In genomic region chr12:76260390-76260748, GRCh38 we compare ENCODE assay signal across 17 cellular contexts.
DNase-seq lines count a peak whose midpoint lies in the region; ATAC-seq, FAIRE-seq and TF ChIP-seq lines count a peak whose summit lies in the region.
"Had no signal": no experiment of that assay in that cellular context is flagged by ENCODE, and none has a peak within 500 bp of the region (broad histone marks: within the 10 kb centered on the region; RNA-seq: fewer than 3 reads in every experiment).

No MANE protein-coding gene starts in this region.

- no peaks in the 10 kb centered on the region for H3K27me3 ChIP-seq in astrocyte (ENCODE audit: insufficient read depth, low read length)
- no peaks in the 10 kb centered on the region for H3K27me3 ChIP-seq in gastrocnemius medialis
- H3K27me3 ChIP-seq in tibial artery = no peaks in the 10 kb centered on the region
- H3K27me3 ChIP-seq: Peyer's patch had no signal

- TF ChIP-seq CTCF in astrocyte (IDR thresholded peaks at IDR 0.05; ENCODE audit: insufficient read depth, low read depth, low read length) (no peak), gastrocnemius medialis (IDR thresholded peaks at IDR 0.05 in 4 of 5, conservative IDR thresholded peaks at IDR 0.05 in 1 of 5) (no peak), tibial artery (IDR thresholded peaks at IDR 0.05) (no peak), GM13977 (IDR thresholded peaks at IDR 0.05; ENCODE audit: extremely low read depth, insufficient read depth, missing control alignments) (no peak)

- H3K4me1 ChIP-seq in astrocyte (ENCODE audit: insufficient read depth, low read length) = peaks cover 21% of the 10 kb centered on the region
- H3K4me1 ChIP-seq in gastrocnemius medialis = peaks cover 25 to 50% of the 10 kb centered on the region in 2 donors
- peaks cover 0 to 20% (median 8%) of the 10 kb centered on the region in 4 donors for H3K4me1 ChIP-seq in tibial artery
- H3K4me1 ChIP-seq: Peyer's patch had no signal

- peaks cover 6% of the 10 kb centered on the region for H3K9me3 Mint-ChIP-seq in astrocyte (ENCODE audit: unreplicated experiment)
- H3K9me3 Mint-ChIP-seq: activated naive CD4-positive, alpha-beta T cell treated with anti-CD3 and anti-CD28 coated beads, Interleukin-2, amount 10 ng/mL, durations not matched to agents 7 days and 5 days; central memory CD8-positive, alpha-beta T cell; T-helper 1 cell treated with Interleukin-12 subunit alpha and Interleukin-12 subunit beta and Interleukin-4 antibody, amounts not matched to agents 30 μg/mL and 1 μg/mL, for 36 hours had no signal

- H2AFZ ChIP-seq in astrocyte (ENCODE audit: low read depth, low read length) = no peak overlapping the region

- H3K36me3 Mint-ChIP-seq in astrocyte (ENCODE audit: low read depth, unreplicated experiment) = peaks cover 4% of the 10 kb centered on the region
- H3K36me3 Mint-ChIP-seq: activated naive CD4-positive, alpha-beta T cell treated with anti-CD3 and anti-CD28 coated beads, Interleukin-2, amount 10 ng/mL, durations not matched to agents 7 days and 5 days had no signal

- no peak overlapping the region for H3K27ac Mint-ChIP-seq in astrocyte (ENCODE audit: unreplicated experiment)
- H3K27ac Mint-ChIP-seq: activated naive CD4-positive, alpha-beta T cell treated with anti-CD3 and anti-CD28 coated beads, Interleukin-2, amount 10 ng/mL, durations not matched to agents 7 days and 5 days; stimulated activated naive CD8-positive, alpha-beta T cell treated with anti-CD3 and anti-CD28 coated beads, Interleukin-15, amount 100 ng/mL, for 72 hours; T-helper 1 cell treated with Interleukin-12 subunit alpha and Interleukin-12 subunit beta and Interleukin-4 antibody, amounts not matched to agents 30 μg/mL and 1 μg/mL, for 36 hours had no signal

- in situ Hi-C loops in gastrocnemius medialis (cut with MboI; ENCODE audit: low sequenced_read_pairs in 4 of 4) = loop anchor here in 1 of 4 donors (10.0 kb wide), 1 partner anchor 74 kb away; no protein-coding TSS in a partner anchor
- in situ Hi-C loops in GM13977 (cut with MboI; ENCODE audit: low pct_unique_long_range_greater_than_20kb, low sequenced_read_pairs, unreplicated experiment) = no loop called here

- no peaks in the 10 kb centered on the region for H3K27me3 Mint-ChIP-seq in astrocyte (ENCODE audit: low read depth, unreplicated experiment)
- H3K27me3 Mint-ChIP-seq: central memory CD8-positive, alpha-beta T cell had no signal

- peak overlapping the region; percentile 71 for H3K9ac ChIP-seq in astrocyte (ENCODE audit: low read length)

- peak overlapping the region; percentile 82 for H3K4me2 ChIP-seq in astrocyte (ENCODE audit: low read length)

- H3K4me3 ChIP-seq in astrocyte (ENCODE audit: insufficient read depth, low read depth, low read length) = peak overlapping the region; percentile 56
- H3K4me3 ChIP-seq in gastrocnemius medialis = peak overlapping the region in 3 of 4 donors; percentile 9 to 32 (median 22)
- no peak overlapping the region for H3K4me3 ChIP-seq in tibial artery
- H3K4me3 ChIP-seq: Peyer's patch had no signal

- H4K20me1 ChIP-seq in astrocyte (ENCODE audit: insufficient read depth, low read length) = no peaks in the 10 kb centered on the region

- H3K4me1 Mint-ChIP-seq in astrocyte (ENCODE audit: low read depth, unreplicated experiment) = peaks cover 21% of the 10 kb centered on the region
- H3K4me1 Mint-ChIP-seq: activated naive CD4-positive, alpha-beta T cell treated with anti-CD3 and anti-CD28 coated beads, Interleukin-2, amount 10 ng/mL, durations not matched to agents 7 days and 5 days had no signal

- H3K79me2 ChIP-seq in astrocyte (ENCODE audit: insufficient read depth, low read length) = peaks cover 37% of the 10 kb centered on the region

- intact Hi-C loops in gastrocnemius medialis (cut with DNase I; ENCODE audit: low total_unique reads) (loop anchor here (10.0 kb wide), 3 partner anchors 194 to 504 kb away; partner anchors contain the start of genes OSBPL8 and ZDHHC17), tibial artery (cut with DNase I; ENCODE audit: low total_unique reads) (no loop called here)

- no peaks in the 10 kb centered on the region for H3K36me3 ChIP-seq in astrocyte (ENCODE audit: insufficient read depth, low read length)
- no peaks in the 10 kb centered on the region for H3K36me3 ChIP-seq in gastrocnemius medialis
- H3K36me3 ChIP-seq in tibial artery = no peaks in the 10 kb centered on the region
- H3K36me3 ChIP-seq: Peyer's patch had no signal

- peak in 1 of 2 donors; percentile 58 for TF ChIP-seq POLR2A in gastrocnemius medialis (IDR thresholded peaks at IDR 0.05)

- H3K27ac ChIP-seq in astrocyte (ENCODE audit: low read depth, low read length) (peak overlapping the region; percentile 77), gastrocnemius medialis (peak overlapping the region; percentile 78 to 90 (median 82)), tibial artery (peak overlapping the region in 1 of 2 donors; percentile 51)
- H3K27ac ChIP-seq: Peyer's patch had no signal

- ATAC-seq in gastrocnemius medialis (peak; percentile 76 to 85), HG03521 (IDR thresholded peaks at IDR 0.05; ENCODE audit: unreplicated experiment) (no peak)
- ATAC-seq: stimulated activated naive CD8-positive, alpha-beta T cell treated with anti-CD3 and anti-CD28 coated beads, Interleukin-15, amount 100 ng/mL, for 72 hours had no signal

- peak; percentile 74 for DNase-seq in HCEC 1CT
- no peak for DNase-seq in astrocyte (ENCODE audit: low read depth)
- peak; percentile 51 for DNase-seq in fibroblast of peridontal ligament (ENCODE audit: extremely low read depth)
- peak; percentile 47 to 61 for DNase-seq in gastrocnemius medialis
- DNase-seq in tibial artery = no peak
- no peak for DNase-seq in GM13977 (ENCODE audit: low spot score)
- no peak for DNase-seq in NCI-H1092 (lab: John Stamatoyannopoulos, UW)
- DNase-seq: activated CD4-positive, CD25-positive, alpha-beta regulatory T cell treated with anti-CD3 and anti-CD28 coated beads, Interleukin-2, amount 50 U/mL, for 72 hours; activated CD8-positive, alpha-beta memory T cell treated with anti-CD3 and anti-CD28 coated beads, Interleukin-2, amount 50 U/mL, for 48 hours; activated naive CD4-positive, alpha-beta T cell treated with anti-CD3 and anti-CD28 coated beads, Interleukin-2, amount 10 ng/mL, durations not matched to agents 7 days and 5 days; NCI-H2029 treated with DMSO at 0.1 percent for 48 hours; nucleus accumbens; Peyer's patch; stimulated activated naive CD8-positive, alpha-beta T cell treated with anti-CD3 and anti-CD28 coated beads, Interleukin-15, amount 100 ng/mL, for 72 hours had no signal

- H3K4me3 Mint-ChIP-seq in astrocyte (ENCODE audit: unreplicated experiment) = peak overlapping the region; percentile 73
- H3K4me3 Mint-ChIP-seq: activated naive CD4-positive, alpha-beta T cell treated with anti-CD3 and anti-CD28 coated beads, Interleukin-2, amount 10 ng/mL, durations not matched to agents 7 days and 5 days; central memory CD8-positive, alpha-beta T cell; stimulated activated naive CD8-positive, alpha-beta T cell treated with anti-CD3 and anti-CD28 coated beads, Interleukin-15, amount 100 ng/mL, for 72 hours; T-helper 1 cell treated with Interleukin-12 subunit alpha and Interleukin-12 subunit beta and Interleukin-4 antibody, amounts not matched to agents 30 μg/mL and 1 μg/mL, for 36 hours had no signal

- FAIRE-seq in astrocyte (lab: Jason Lieb, UNC) = no peak

- no peaks in the 10 kb centered on the region for H3K9me3 ChIP-seq in astrocyte (ENCODE audit: insufficient read depth, low read depth, low read length)
- peaks cover 0 to 4% (median 0%) of the 10 kb centered on the region in 3 donors for H3K9me3 ChIP-seq in gastrocnemius medialis
- H3K9me3 ChIP-seq in tibial artery = no peaks in the 10 kb centered on the region
- H3K9me3 ChIP-seq: Peyer's patch had no signal

Comparison
In these comparisons a context has a peak if more than half of its experiments do, and no peak if none do; other contexts are left out.
1. DNase-seq: peak in HCEC 1CT (single experiment), fibroblast of peridontal ligament (single experiment) and gastrocnemius medialis (2 of 2); none in astrocyte (single experiment), tibial artery (0 of 2), GM13977 (single experiment) and NCI-H1092 (single experiment).
2. H3K4me3 ChIP-seq: peak in astrocyte (single experiment) and gastrocnemius medialis (3 of 4); none in tibial artery (0 of 2).